ENCODE assay signal across 21 cellular contexts in the genomic region with DNA sequence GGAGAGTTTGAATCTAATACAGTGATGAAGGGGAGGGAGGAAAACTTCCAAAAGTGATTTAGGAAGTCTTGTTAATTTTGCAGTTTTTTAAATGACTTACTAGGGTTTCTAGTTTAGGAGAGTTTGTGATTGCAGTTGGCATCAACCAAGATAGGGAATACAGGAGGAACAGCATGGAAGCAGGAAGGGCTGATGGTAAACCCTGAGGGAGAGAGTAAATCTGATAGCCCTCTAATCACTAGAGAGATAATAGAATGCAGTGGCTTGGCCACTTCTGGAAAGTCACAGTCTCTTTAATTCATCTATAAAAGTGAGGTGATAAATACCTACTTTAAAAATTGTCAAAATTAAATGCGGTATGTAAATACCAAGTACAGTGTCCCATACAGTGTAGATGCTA. TPM values are rescaled to one million over a fixed set of nuclear protein-coding genes. Genes with fewer than 3 reads are reported as not detected.
DNase-seq lines count a peak whose midpoint lies in the region; ATAC-seq and TF ChIP-seq lines count a peak whose summit lies in the region.
"Had no signal": no experiment of that assay in that cellular context is flagged by ENCODE, and none has a peak within 500 bp of the region (broad histone marks: within the 10 kb centered on the region; RNA-seq: fewer than 3 reads in every experiment).

No MANE protein-coding gene starts in this region.

- TF ChIP-seq CTCF in SK-N-SH (IDR thresholded peaks at IDR 0.05) (no peak), progenitor cell of endocrine pancreas (IDR thresholded peaks at IDR 0.05; ENCODE audit: unreplicated experiment) (no peak)

- TF ChIP-seq RAD21 in SK-N-SH (IDR thresholded peaks at IDR 0.05; ENCODE audit: low read length): no peak

- DNase-seq in SK-N-SH (peak; percentile 46), progenitor cell of endocrine pancreas (ENCODE audit: low spot score, unreplicated experiment) (no peak), T-helper 9 cell (no peak)
- no peak for DNase-seq in effector memory CD8-positive, alpha-beta T cell
- DNase-seq in activated CD4-positive, alpha-beta T cell treated with anti-CD3 and anti-CD28 coated beads for 4 hours: no peak
- DNase-seq: DMS153, GDM1, GM23248, HCEC 1CT, NCI-H1105, NCI-H1694, NCI-H2081 treated with DMSO at 0.1 percent for 48 hours, NCI-H510A, NCI-H774, RPMI8226, SHP77 treated with DMSO at 0.1 percent for 48 hours had no signal

- no peaks in the 10 kb centered on the region for H3K27me3 ChIP-seq in SK-N-SH (ENCODE audit: insufficient read depth)

- H3K9me3 ChIP-seq in SK-N-SH: no peaks in the 10 kb centered on the region

- peaks cover 21 to 64% of the 10 kb centered on the region in 2 experiments; a peak in 3 of 4 replicates for H3K4me1 ChIP-seq in SK-N-SH (ENCODE audit: control insufficient read depth in 1 of 2, insufficient read depth in 2 of 2, low read depth in 1 of 2, low read length in 1 of 2)

- H3K9me3 Mint-ChIP-seq in IgD-negative memory B cell (no peaks in the 10 kb centered on the region), progenitor cell of endocrine pancreas (ENCODE audit: low read depth) (no peaks in the 10 kb centered on the region)
- no peaks in the 10 kb centered on the region for H3K9me3 Mint-ChIP-seq in effector memory CD8-positive, alpha-beta T cell

- no peak overlapping the region for H3K4me3 ChIP-seq in SK-N-SH (ENCODE audit: low read depth in 2 of 2, low read length in 1 of 2)
- H3K4me3 ChIP-seq: GM23248 had no signal

- H3K4me1 Mint-ChIP-seq in IgD-negative memory B cell (peaks cover 41 to 68% (median 58%) of the 10 kb centered on the region in 3 donors), progenitor cell of endocrine pancreas (ENCODE audit: low read depth) (peaks cover 46% of the 10 kb centered on the region)
- peaks cover 36 to 57% of the 10 kb centered on the region in 2 donors for H3K4me1 Mint-ChIP-seq in effector memory CD8-positive, alpha-beta T cell (ENCODE audit: low read depth in 2 of 2)

- no peaks in the 10 kb centered on the region for H3K9me2 ChIP-seq in SK-N-SH

- H2AFZ ChIP-seq in SK-N-SH (ENCODE audit: low read depth): no peak overlapping the region
- H2AFZ ChIP-seq: GM23248 had no signal

- 97% methylated on average over 1 of the region's 1 CpG for WGBS in SK-N-SH (ENCODE audit: low lambda C conversion rate)

- no peak overlapping the region for H3K4me2 ChIP-seq in SK-N-SH

- no peak overlapping the region for H3K9ac ChIP-seq in SK-N-SH
- H3K9ac ChIP-seq: GM23248 had no signal

- peaks cover 72% of the 10 kb centered on the region for H4K20me1 ChIP-seq in SK-N-SH (ENCODE audit: insufficient read depth)

- H3K27ac Mint-ChIP-seq in IgD-negative memory B cell (peak overlapping the region in 2 of 3 donors; percentile 25 to 98), progenitor cell of endocrine pancreas (peak overlapping the region; percentile 46)
- H3K27ac Mint-ChIP-seq in effector memory CD8-positive, alpha-beta T cell: peak overlapping the region; percentile 11 to 93

- no peak overlapping the region for H3K27ac ChIP-seq in SK-N-SH (ENCODE audit: low read depth in 2 of 2, low read length in 1 of 2)
- H3K27ac ChIP-seq: 22Rv1, GM23248 had no signal

- TF ChIP-seq EP300 in SK-N-SH (IDR thresholded peaks at IDR 0.05; ENCODE audit: borderline replicate concordance in 1 of 2, low read depth in 1 of 2, low read length in 1 of 2): peak in 1 of 2 experiments; percentile 28; a peak in 1 of 4 replicates

- H3K36me3 Mint-ChIP-seq in IgD-negative memory B cell (peaks cover 7% of the 10 kb centered on the region), progenitor cell of endocrine pancreas (ENCODE audit: insufficient read depth) (peaks cover 17% of the 10 kb centered on the region)
- H3K36me3 Mint-ChIP-seq in effector memory CD8-positive, alpha-beta T cell (ENCODE audit: insufficient read depth): peaks cover 100% of the 10 kb centered on the region

- POLR2A ChIA-PET in SK-N-SH (lab: Yijun Ruan, JAX): no interaction called here

- CTCF ChIA-PET in SK-N-SH (lab: Yijun Ruan, JAX): interaction anchor here (1.5 to 3.3 kb wide), 2 partner anchors 12 to 559 kb away, joined by 6 to 16 read pairs; no protein-coding TSS in a partner anchor

- H3K36me3 ChIP-seq in SK-N-SH (replicated peaks in 1 of 2; ENCODE audit: control insufficient read depth in 1 of 2, insufficient read depth in 2 of 2, low read length in 1 of 2): peaks cover 57 to 72% of the 10 kb centered on the region in 2 experiments

- H3K4me3 Mint-ChIP-seq in IgD-negative memory B cell (peak overlapping the region in 1 of 4 donors; percentile 19), progenitor cell of endocrine pancreas (ENCODE audit: low read depth) (no peak overlapping the region)
- peak overlapping the region in 1 of 2 donors; percentile 0 for H3K4me3 Mint-ChIP-seq in effector memory CD8-positive, alpha-beta T cell
- H3K4me3 Mint-ChIP-seq: CD14-positive monocyte had no signal

- ATAC-seq in SK-N-SH treated with all-trans-retinoic acid at 6 μM for 48 hours: no peak
- ATAC-seq in effector memory CD8-positive, alpha-beta T cell (replicated peaks): no peak
- ATAC-seq in HG02938 (IDR thresholded peaks at IDR 0.05; ENCODE audit: unreplicated experiment): no peak

- peaks cover 96% of the 10 kb centered on the region for H3K79me2 ChIP-seq in SK-N-SH (ENCODE audit: insufficient read depth)

- peaks cover 24% of the 10 kb centered on the region for H3F3A ChIP-seq in SK-N-SH (replicated peaks; ENCODE audit: insufficient read depth)

- H3K27me3 Mint-ChIP-seq in IgD-negative memory B cell (no peaks in the 10 kb centered on the region), progenitor cell of endocrine pancreas (no peaks in the 10 kb centered on the region)
- H3K27me3 Mint-ChIP-seq in effector memory CD8-positive, alpha-beta T cell: no peaks in the 10 kb centered on the region

TF ChIP-seq in SK-N-SH, 30 proteins besides CTCF, POLR2A, EP300 and RAD21 (continues in another document):
- TF ChIP-seq GABPA (IDR thresholded peaks at IDR 0.05; ENCODE audit: low read depth) (no peak), GATA2 (CRISPR knock-in tag; IDR thresholded peaks at IDR 0.05) (peak; percentile 46), RCOR1 (IDR thresholded peaks at IDR 0.05; ENCODE audit: low read length) (peak; percentile 58; the same call in 1 of the 2 replicates)
- TF ChIP-seq, protein P1, sequence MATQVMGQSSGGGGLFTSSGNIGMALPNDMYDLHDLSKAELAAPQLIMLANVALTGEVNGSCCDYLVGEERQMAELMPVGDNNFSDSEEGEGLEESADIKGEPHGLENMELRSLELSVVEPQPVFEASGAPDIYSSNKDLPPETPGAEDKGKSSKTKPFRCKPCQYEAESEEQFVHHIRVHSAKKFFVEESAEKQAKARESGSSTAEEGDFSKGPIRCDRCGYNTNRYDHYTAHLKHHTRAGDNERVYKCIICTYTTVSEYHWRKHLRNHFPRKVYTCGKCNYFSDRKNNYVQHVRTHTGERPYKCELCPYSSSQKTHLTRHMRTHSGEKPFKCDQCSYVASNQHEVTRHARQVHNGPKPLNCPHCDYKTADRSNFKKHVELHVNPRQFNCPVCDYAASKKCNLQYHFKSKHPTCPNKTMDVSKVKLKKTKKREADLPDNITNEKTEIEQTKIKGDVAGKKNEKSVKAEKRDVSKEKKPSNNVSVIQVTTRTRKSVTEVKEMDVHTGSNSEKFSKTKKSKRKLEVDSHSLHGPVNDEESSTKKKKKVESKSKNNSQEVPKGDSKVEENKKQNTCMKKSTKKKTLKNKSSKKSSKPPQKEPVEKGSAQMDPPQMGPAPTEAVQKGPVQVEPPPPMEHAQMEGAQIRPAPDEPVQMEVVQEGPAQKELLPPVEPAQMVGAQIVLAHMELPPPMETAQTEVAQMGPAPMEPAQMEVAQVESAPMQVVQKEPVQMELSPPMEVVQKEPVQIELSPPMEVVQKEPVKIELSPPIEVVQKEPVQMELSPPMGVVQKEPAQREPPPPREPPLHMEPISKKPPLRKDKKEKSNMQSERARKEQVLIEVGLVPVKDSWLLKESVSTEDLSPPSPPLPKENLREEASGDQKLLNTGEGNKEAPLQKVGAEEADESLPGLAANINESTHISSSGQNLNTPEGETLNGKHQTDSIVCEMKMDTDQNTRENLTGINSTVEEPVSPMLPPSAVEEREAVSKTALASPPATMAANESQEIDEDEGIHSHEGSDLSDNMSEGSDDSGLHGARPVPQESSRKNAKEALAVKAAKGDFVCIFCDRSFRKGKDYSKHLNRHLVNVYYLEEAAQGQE (IDR thresholded peaks at IDR 0.05; ENCODE audit: low read depth, low read length): no peak

TF ChIP-seq in SK-N-SH treated with all-trans-retinoic acid at 6 μM for 48 hours, 23 proteins besides CTCF, POLR2A, EP300 and RAD21 (continues in another document):
- TF ChIP-seq, protein P2, sequence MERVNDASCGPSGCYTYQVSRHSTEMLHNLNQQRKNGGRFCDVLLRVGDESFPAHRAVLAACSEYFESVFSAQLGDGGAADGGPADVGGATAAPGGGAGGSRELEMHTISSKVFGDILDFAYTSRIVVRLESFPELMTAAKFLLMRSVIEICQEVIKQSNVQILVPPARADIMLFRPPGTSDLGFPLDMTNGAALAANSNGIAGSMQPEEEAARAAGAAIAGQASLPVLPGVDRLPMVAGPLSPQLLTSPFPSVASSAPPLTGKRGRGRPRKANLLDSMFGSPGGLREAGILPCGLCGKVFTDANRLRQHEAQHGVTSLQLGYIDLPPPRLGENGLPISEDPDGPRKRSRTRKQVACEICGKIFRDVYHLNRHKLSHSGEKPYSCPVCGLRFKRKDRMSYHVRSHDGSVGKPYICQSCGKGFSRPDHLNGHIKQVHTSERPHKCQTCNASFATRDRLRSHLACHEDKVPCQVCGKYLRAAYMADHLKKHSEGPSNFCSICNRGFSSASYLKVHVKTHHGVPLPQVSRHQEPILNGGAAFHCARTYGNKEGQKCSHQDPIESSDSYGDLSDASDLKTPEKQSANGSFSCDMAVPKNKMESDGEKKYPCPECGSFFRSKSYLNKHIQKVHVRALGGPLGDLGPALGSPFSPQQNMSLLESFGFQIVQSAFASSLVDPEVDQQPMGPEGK (CRISPR knock-in tag; IDR thresholded peaks at IDR 0.05; ENCODE audit: borderline replicate concordance): no peak
- TF ChIP-seq OSR1 (CRISPR knock-in tag; IDR thresholded peaks at IDR 0.05): no peak
- no peak for TF ChIP-seq ZNF565 (CRISPR knock-in tag; conservative IDR thresholded peaks at IDR 0.05; ENCODE audit: low read depth)

RNA-seq across cellular contexts. Expression of a gene that starts 5.6 kb away (rescaled TPM):
- polyA plus RNA-seq in SK-N-SH (2012; rRNA removed) (60.5 and 81.6 TPM in 2 replicates), IgD-negative memory B cell (194 TPM)
- 74.0 and 87.5 TPM in 2 replicates for polyA plus RNA-seq in SK-N-SH (2012; cell fraction: cytosol; rRNA removed)
- polyA plus RNA-seq in SK-N-SH (2012; cell fraction: nucleus; rRNA removed): 59.0 and 95.1 TPM in 2 replicates
- 63.6 and 65.4 TPM in 2 replicates for total RNA-seq in progenitor cell of endocrine pancreas
